Comparison of ENCODE assay signal across 9 cellular contexts in genomic region chr19:10120538-10121198, GRCh38. TPM values are rescaled to one million over a fixed set of nuclear protein-coding genes. Genes with fewer than 3 reads are reported as not detected.
DNase-seq lines count a peak whose midpoint lies in the region; ATAC-seq and TF ChIP-seq lines count a peak whose summit lies in the region.
"Had no signal": no experiment of that assay in that cellular context is flagged by ENCODE, and none has a peak within 500 bp of the region (broad histone marks: within the 10 kb centered on the region; RNA-seq: fewer than 3 reads in every experiment).

No MANE protein-coding gene starts in this region.

- H3K27me3 Mint-ChIP-seq in type B pancreatic cell (no peaks in the 10 kb centered on the region), Caco-2 (ENCODE audit: insufficient read depth, unreplicated experiment) (no peaks in the 10 kb centered on the region)

- H3K9me3 ChIP-seq in Caco-2 = no peaks in the 10 kb centered on the region

- TF ChIP-seq CTCF in astrocyte of the cerebellum (IDR thresholded peaks at IDR 0.05; ENCODE audit: low read depth, low read length, missing control alignments) (no peak), type B pancreatic cell (conservative IDR thresholded peaks at IDR 0.05) (no peak), Caco-2 (IDR thresholded peaks at IDR 0.05; ENCODE audit: insufficient read depth in 1 of 2, low read depth in 1 of 2, low read length in 1 of 2, severe bottlenecking in 1 of 2, unreplicated experiment in 1 of 2) (no peak)

- H3K27ac Mint-ChIP-seq in type B pancreatic cell (no peak overlapping the region), Caco-2 (ENCODE audit: unreplicated experiment) (no peak overlapping the region)

- H3K9me3 Mint-ChIP-seq in type B pancreatic cell = no peaks in the 10 kb centered on the region
- H3K9me3 Mint-ChIP-seq in Caco-2 (ENCODE audit: unreplicated experiment) = no peaks in the 10 kb centered on the region

- DNase-seq in left ventricle myocardium superior = no peak
- no peak for DNase-seq in cardiac septum (ENCODE audit: low spot score)
- peak; percentile 38 for DNase-seq in astrocyte of the cerebellum (ENCODE audit: low read depth)
- DNase-seq in hepatic stellate cell (ENCODE audit: low spot score) = peak; percentile 73
- no peak for DNase-seq in type B pancreatic cell (ENCODE audit: extremely low spot score, unreplicated experiment)
- no peak for DNase-seq in NCI-H345 treated with DMSO at 0.1 percent for 48 hours (lab: John Stamatoyannopoulos, UW; ENCODE audit: unreplicated experiment)
- DNase-seq in Caco-2 = no peak

- H3K4me1 Mint-ChIP-seq in type B pancreatic cell (ENCODE audit: unreplicated experiment) = no peaks in the 10 kb centered on the region
- no peaks in the 10 kb centered on the region for H3K4me1 Mint-ChIP-seq in Caco-2 (ENCODE audit: low read depth, unreplicated experiment)

- POLR2A ChIA-PET in Caco-2 (lab: Charles Lee) = no interaction called here

- no TSS peak for BruUV-seq in Caco-2 (replicated peaks; lab: Mats Ljungman, UMichigan)

- intact Hi-C loops in left ventricle myocardium superior (cut with micrococcal nuclease) = no loop called here
- intact Hi-C loops in cardiac septum (cut with DNase I) = loop anchor here (2.0 kb wide), 1 partner anchor 74 kb away; the partner anchor contains the start of gene DNMT1
- intact Hi-C loops in Caco-2 (cut with micrococcal nuclease; ENCODE audit: unreplicated experiment) = loop anchor here (1.0 kb wide), 1 partner anchor 131 kb away; no protein-coding TSS in a partner anchor

- peak overlapping the region; percentile 37 for H3K4me3 Mint-ChIP-seq in type B pancreatic cell
- no peak overlapping the region for H3K4me3 Mint-ChIP-seq in Caco-2 (ENCODE audit: unreplicated experiment)

- H3K4me3 ChIP-seq in astrocyte of the cerebellum (ENCODE audit: low read depth, low read length) (no peak overlapping the region), Caco-2 (ENCODE audit: low read depth, low read length) (no peak overlapping the region)

- H3K36me3 Mint-ChIP-seq in type B pancreatic cell (peaks cover 4% of the 10 kb centered on the region), Caco-2 (ENCODE audit: insufficient read depth, unreplicated experiment) (peaks cover 35% of the 10 kb centered on the region)

- no peaks in the 10 kb centered on the region for H3K4me1 ChIP-seq in Caco-2

- in situ Hi-C loops in astrocyte of the cerebellum (cut with HindIII; ENCODE audit: low sequenced_read_pairs) = no loop called here

- no peaks in the 10 kb centered on the region; the same call in 1 of the 2 replicates for H3K36me3 ChIP-seq in Caco-2 (ENCODE audit: control insufficient read depth, insufficient read depth, low read length)

- no peaks in the 10 kb centered on the region for H3K27me3 ChIP-seq in Caco-2 (replicated peaks; ENCODE audit: control insufficient read depth, insufficient read depth, low read length)

- ATAC-seq in left ventricle myocardium superior = peak; percentile 14
- no peak for ATAC-seq in HG03039 (IDR thresholded peaks at IDR 0.05; ENCODE audit: unreplicated experiment)

- CTCF ChIA-PET in Caco-2 (lab: Charles Lee) = no interaction called here

RNA-seq across cellular contexts. Expression of gene EIF3G, which starts 1.0 kb away (rescaled TPM):
- total RNA-seq in left ventricle myocardium superior (179 TPM), cardiac septum (126 TPM), type B pancreatic cell (ENCODE audit: low replicate concordance) (179 and 215 TPM in 2 replicates), Caco-2 (2022) (214 and 229 TPM in 2 replicates)

RNA-seq across cellular contexts. Expression of gene P2RY11, which starts 9.2 kb away (rescaled TPM):
- total RNA-seq in left ventricle myocardium superior (4.2 TPM), cardiac septum (10.0 TPM), type B pancreatic cell (ENCODE audit: low replicate concordance) (22.7 and 26.0 TPM in 2 replicates), Caco-2 (2022) (18.4 and 18.6 TPM in 2 replicates)

RNA-seq across cellular contexts. Expression of gene PPAN, which starts 14.5 kb away (rescaled TPM):
- total RNA-seq in left ventricle myocardium superior (21.4 TPM), cardiac septum (29.5 TPM), type B pancreatic cell (ENCODE audit: low replicate concordance) (59.2 and 62.4 TPM in 2 replicates), Caco-2 (2022) (61.0 and 62.8 TPM in 2 replicates)

RNA-seq across cellular contexts. Expression of gene ANGPTL6, which starts 18.2 kb away (rescaled TPM):
- total RNA-seq in left ventricle myocardium superior = not detected
- 0.19 TPM for total RNA-seq in cardiac septum
- total RNA-seq in type B pancreatic cell (ENCODE audit: low replicate concordance) = 0.27 TPM in 1 of 2 replicates, not detected in the other
- total RNA-seq in Caco-2 (2022) = 0.23 and 0.49 TPM in 2 replicates
- total RNA-seq: H7 had no signal

RNA-seq across cellular contexts. Expression of gene SHFL, which starts 34.6 kb away (rescaled TPM):
- total RNA-seq in left ventricle myocardium superior (8.2 TPM), cardiac septum (9.4 TPM), type B pancreatic cell (ENCODE audit: low replicate concordance) (16.8 and 18.9 TPM in 2 replicates), Caco-2 (2022) (3.6 and 6.2 TPM in 2 replicates)

Comparison
In these comparisons a context has a peak if more than half of its experiments do, and no peak if none do; other contexts are left out.
1. DNase-seq: peak in astrocyte of the cerebellum (single experiment) and hepatic stellate cell (single experiment); none in left ventricle myocardium superior (single experiment), cardiac septum (single experiment), type B pancreatic cell (single experiment), NCI-H345 treated with DMSO at 0.1 percent for 48 hours (single experiment) and Caco-2 (0 of 2).